ENCODE assay signal across 7 cellular contexts in genomic region chr15:60391722-60392340, GRCh38. TPM values are rescaled to one million over a fixed set of nuclear protein-coding genes. Genes with fewer than 3 reads are reported as not detected.
A peak's percentile ranks its signal among the peaks of the same experiment; 100 is the strongest.
DNase-seq lines count a peak whose midpoint lies in the region; ATAC-seq and TF ChIP-seq lines count a peak whose summit lies in the region.

No MANE protein-coding gene starts in this region.

- peaks cover 62% of the 10 kb centered on the region for H3F3A ChIP-seq in smooth muscle cell (ENCODE audit: low read depth)

- no peak for TF ChIP-seq POLR2A in gastroesophageal sphincter (IDR thresholded peaks at IDR 0.05)

- H3K27me3 ChIP-seq in gastroesophageal sphincter (no peaks in the 10 kb centered on the region), smooth muscle cell (ENCODE audit: low read depth) (no peaks in the 10 kb centered on the region)

- peaks cover 96% of the 10 kb centered on the region for H3K79me2 ChIP-seq in smooth muscle cell (ENCODE audit: low read depth)

- DNase-seq in HT-29 (ENCODE audit: low spot score) = peak; percentile 70
- DNase-seq in activated T-helper 2 cell treated with anti-CD3 and anti-CD28 coated beads, Interferon-gamma antibody, Interleukin-2, Interleukin-4, amounts not matched to agents 10 μg/mL and 5 μg/mL and 100 μg/mL, durations not matched to agents 14 hours and 24 hours and 36 hours (ENCODE audit: low spot score) = no peak
- no peak for DNase-seq in smooth muscle cell (lab: John Stamatoyannopoulos, UW; ENCODE audit: unreplicated experiment)
- no peak for DNase-seq in DMS79 treated with DMSO at 0.1 percent for 48 hours (lab: John Stamatoyannopoulos, UW)
- DNase-seq in NCI-H1694 treated with DMSO at 0.1 percent for 48 hours (lab: John Stamatoyannopoulos, UW) = no peak

- no peaks in the 10 kb centered on the region for H3K9me3 ChIP-seq in gastroesophageal sphincter
- H3K9me3 ChIP-seq in smooth muscle cell (replicated peaks; ENCODE audit: low read depth) = no peaks in the 10 kb centered on the region

- peaks cover 82% of the 10 kb centered on the region for H3K4me1 Mint-ChIP-seq in activated T-helper 2 cell treated with anti-CD3 and anti-CD28 coated beads, Interferon-gamma antibody, Interleukin-2, Interleukin-4, amounts not matched to agents 10 μg/mL and 5 μg/mL and 100 μg/mL, durations not matched to agents 14 hours and 24 hours and 36 hours (ENCODE audit: low read depth)

- peak overlapping the region; percentile 89 for H3K4me2 ChIP-seq in smooth muscle cell

- ATAC-seq in gastroesophageal sphincter = no peak
- no peak for ATAC-seq in HG03097 (IDR thresholded peaks at IDR 0.05; ENCODE audit: low FRiP score, unreplicated experiment)

- H3K27ac Mint-ChIP-seq in activated T-helper 2 cell treated with anti-CD3 and anti-CD28 coated beads, Interferon-gamma antibody, Interleukin-2, Interleukin-4, amounts not matched to agents 10 μg/mL and 5 μg/mL and 100 μg/mL, durations not matched to agents 14 hours and 24 hours and 36 hours = peak overlapping the region; percentile 73

- H3K4me3 Mint-ChIP-seq in activated T-helper 2 cell treated with anti-CD3 and anti-CD28 coated beads, Interferon-gamma antibody, Interleukin-2, Interleukin-4, amounts not matched to agents 10 μg/mL and 5 μg/mL and 100 μg/mL, durations not matched to agents 14 hours and 24 hours and 36 hours (ENCODE audit: low read depth) = no peak overlapping the region

- H3K36me3 ChIP-seq in gastroesophageal sphincter (peaks cover 0 to 5% of the 10 kb centered on the region in 2 donors), smooth muscle cell (ENCODE audit: low read depth) (no peaks in the 10 kb centered on the region)

- H3K4me1 ChIP-seq in gastroesophageal sphincter (peaks cover 30 to 99% (median 53%) of the 10 kb centered on the region in 3 donors), smooth muscle cell (ENCODE audit: low read depth) (peaks cover 59% of the 10 kb centered on the region)

- no peaks in the 10 kb centered on the region for H3K27me3 Mint-ChIP-seq in activated T-helper 2 cell treated with anti-CD3 and anti-CD28 coated beads, Interferon-gamma antibody, Interleukin-2, Interleukin-4, amounts not matched to agents 10 μg/mL and 5 μg/mL and 100 μg/mL, durations not matched to agents 14 hours and 24 hours and 36 hours (ENCODE audit: low read depth)

- TF ChIP-seq CTCF in gastroesophageal sphincter (IDR thresholded peaks at IDR 0.05) (no peak), smooth muscle cell (IDR thresholded peaks at IDR 0.05; ENCODE audit: borderline replicate concordance, insufficient read depth, poor library complexity, severe bottlenecking) (no peak)

- 29 to 44% methylated on average over 4 of the region's 4 CpGs for WGBS in gastroesophageal sphincter (ENCODE audit: low coverage in 1 of 2), 2 donors
- 9% methylated on average over 4 of the region's 4 CpGs for WGBS in smooth muscle cell (ENCODE audit: low lambda C conversion rate)

- H3K9me3 Mint-ChIP-seq in activated T-helper 2 cell treated with anti-CD3 and anti-CD28 coated beads, Interferon-gamma antibody, Interleukin-2, Interleukin-4, amounts not matched to agents 10 μg/mL and 5 μg/mL and 100 μg/mL, durations not matched to agents 14 hours and 24 hours and 36 hours = no peaks in the 10 kb centered on the region

- no peak overlapping the region for H2AFZ ChIP-seq in smooth muscle cell (ENCODE audit: low read depth)

- TF ChIP-seq EP300 in gastroesophageal sphincter (IDR thresholded peaks at IDR 0.05) = no peak

- H3K36me3 Mint-ChIP-seq in activated T-helper 2 cell treated with anti-CD3 and anti-CD28 coated beads, Interferon-gamma antibody, Interleukin-2, Interleukin-4, amounts not matched to agents 10 μg/mL and 5 μg/mL and 100 μg/mL, durations not matched to agents 14 hours and 24 hours and 36 hours (ENCODE audit: low read depth) = peaks cover 72% of the 10 kb centered on the region

- intact Hi-C loops in activated T-helper 2 cell treated with anti-CD3 and anti-CD28 coated beads, Interferon-gamma antibody, Interleukin-2, Interleukin-4, amounts not matched to agents 10 μg/mL and 5 μg/mL and 100 μg/mL, durations not matched to agents 14 hours and 24 hours and 36 hours (cut with micrococcal nuclease) = loop anchor here (10.0 kb wide), 1 partner anchor 333 kb away; no protein-coding TSS in a partner anchor

- H3K27ac ChIP-seq in gastroesophageal sphincter (peak overlapping the region; percentile 62 to 97 (median 82)), smooth muscle cell (ENCODE audit: low read depth) (peak overlapping the region; percentile 99)

- H3K4me3 ChIP-seq in gastroesophageal sphincter (no peak overlapping the region), smooth muscle cell (peak overlapping the region; percentile 98)

- H4K20me1 ChIP-seq in smooth muscle cell (ENCODE audit: low read depth) = peaks cover 100% of the 10 kb centered on the region

- H3K9ac ChIP-seq in smooth muscle cell (ENCODE audit: low read depth) = peak overlapping the region; percentile 99

RNA-seq across cellular contexts. Expression of gene ANXA2, which starts 6.0 kb away (rescaled TPM):
- 1,535 and 1,670 TPM in 2 replicates for total RNA-seq in HT-29 (2014; rRNA removed; shearing (Covaris generic))
- 262 and 267 TPM in 2 replicates for total RNA-seq in activated T-helper 2 cell treated with anti-CD3 and anti-CD28 coated beads, Interferon-gamma antibody, Interleukin-2, Interleukin-4, amounts not matched to agents 10 μg/mL and 5 μg/mL and 100 μg/mL, durations not matched to agents 14 hours and 24 hours and 36 hours
- 100 to 1,000 TPM; 301 to 793 (median 570) TPM for total RNA-seq in gastroesophageal sphincter
- 2,380 and 2,477 TPM in 2 replicates for total RNA-seq in smooth muscle cell
- 2,665 and 3,194 TPM in 2 replicates for polyA plus RNA-seq in smooth muscle cell
